ENCODE assay signal across 10 cellular contexts in genomic region chr10:33237736-33238624, GRCh38.
A peak's percentile ranks its signal among the peaks of the same experiment; 100 is the strongest.
DNase-seq lines count a peak whose midpoint lies in the region; ATAC-seq and TF ChIP-seq lines count a peak whose summit lies in the region.
"Had no signal": no experiment of that assay in that cellular context is flagged by ENCODE, and none has a peak within 500 bp of the region (broad histone marks: within the 10 kb centered on the region; RNA-seq: fewer than 3 reads in every experiment).

No MANE protein-coding gene starts in this region.

- peak; percentile 98 for ATAC-seq in HCT116
- no peak for ATAC-seq in GM19452 (IDR thresholded peaks at IDR 0.05; ENCODE audit: unreplicated experiment)

- peak overlapping the region; percentile 33 for H2AFZ ChIP-seq in HCT116 (ENCODE audit: low read depth, low read length, poor library complexity, severe bottlenecking)
- H2AFZ ChIP-seq in smooth muscle cell (ENCODE audit: low read depth), result no peak overlapping the region

- H4K20me1 ChIP-seq in HCT116 (ENCODE audit: insufficient read depth) (no peaks in the 10 kb centered on the region), smooth muscle cell (ENCODE audit: low read depth) (no peaks in the 10 kb centered on the region)

- H3K4me3 Mint-ChIP-seq in activated CD4-positive, alpha-beta T cell treated with anti-CD3 and anti-CD28 coated beads, Interleukin-2, amount 10 ng/mL, durations not matched to agents 7 days and 5 days, result no peak overlapping the region

- H3K27me3 ChIP-seq in HCT116 (ENCODE audit: insufficient read depth, low read length), result no peaks in the 10 kb centered on the region
- H3K27me3 ChIP-seq in smooth muscle cell (ENCODE audit: low read depth), result no peaks in the 10 kb centered on the region

- peaks cover 53% of the 10 kb centered on the region for H3F3A ChIP-seq in smooth muscle cell (ENCODE audit: low read depth)

- no peaks in the 10 kb centered on the region for H3K36me3 Mint-ChIP-seq in activated CD4-positive, alpha-beta T cell treated with anti-CD3 and anti-CD28 coated beads, Interleukin-2, amount 10 ng/mL, durations not matched to agents 7 days and 5 days (ENCODE audit: low read depth)

- no peaks in the 10 kb centered on the region for H3K79me2 ChIP-seq in HCT116 (ENCODE audit: insufficient read depth, low read length)
- H3K79me2 ChIP-seq in smooth muscle cell (ENCODE audit: low read depth), result peaks cover 7% of the 10 kb centered on the region

- H3K36me3 ChIP-seq in HCT116 (ENCODE audit: control insufficient read depth in 1 of 2, insufficient read depth in 2 of 2, low read length in 2 of 2) (no peaks in the 10 kb centered on the region), smooth muscle cell (ENCODE audit: low read depth) (no peaks in the 10 kb centered on the region)

- intact Hi-C loops in HCT116 (cut with micrococcal nuclease), result no loop called here

- H3K4me3 ChIP-seq in HCT116 (replicated peaks in 1 of 2; ENCODE audit: low read depth in 1 of 2, low read length in 2 of 2), result peak overlapping the region in 1 of 2 experiments; percentile 14; a peak in 2 of 4 replicates
- no peak overlapping the region for H3K4me3 ChIP-seq in fibroblast of villous mesenchyme (ENCODE audit: low read depth, low read length)
- H3K4me3 ChIP-seq in smooth muscle cell, result no peak overlapping the region
- H3K4me3 ChIP-seq: coronary artery had no signal

- no peaks in the 10 kb centered on the region for H3K4me1 Mint-ChIP-seq in activated CD4-positive, alpha-beta T cell treated with anti-CD3 and anti-CD28 coated beads, Interleukin-2, amount 10 ng/mL, durations not matched to agents 7 days and 5 days

- H3K9me3 Mint-ChIP-seq in activated CD4-positive, alpha-beta T cell treated with anti-CD3 and anti-CD28 coated beads, Interleukin-2, amount 10 ng/mL, durations not matched to agents 7 days and 5 days, result no peaks in the 10 kb centered on the region

- TF ChIP-seq CTCF in HCT116 (IDR thresholded peaks at IDR 0.05 in 2 of 3, conservative IDR thresholded peaks at IDR 0.05 in 1 of 3; ENCODE audit: borderline replicate concordance in 1 of 3, insufficient read depth in 1 of 3, low read depth in 2 of 3, low read length in 2 of 3) (no peak), fibroblast of villous mesenchyme (IDR thresholded peaks at IDR 0.05; ENCODE audit: insufficient read depth, low read depth, low read length) (no peak), smooth muscle cell (IDR thresholded peaks at IDR 0.05; ENCODE audit: borderline replicate concordance, insufficient read depth, poor library complexity, severe bottlenecking) (no peak)

- POLR2A ChIA-PET in HCT116 (lab: Charles Lee), result no interaction called here
- POLR2A ChIA-PET in activated CD4-positive, alpha-beta T cell treated with anti-CD3 and anti-CD28 coated beads, Interleukin-2, amount 10 ng/mL, durations not matched to agents 7 days and 5 days (lab: Charles Lee), result no interaction called here

- H3K4me2 ChIP-seq in HCT116 (ENCODE audit: low read length), result peak overlapping the region; percentile 63
- H3K4me2 ChIP-seq in smooth muscle cell, result peak overlapping the region; percentile 60

- H3K9me3 ChIP-seq in HCT116 (ENCODE audit: control insufficient read depth in 1 of 2, insufficient read depth in 1 of 2, low read depth in 1 of 2, low read length in 2 of 2) (no peaks in the 10 kb centered on the region), smooth muscle cell (replicated peaks; ENCODE audit: low read depth) (no peaks in the 10 kb centered on the region)

- peaks cover 10 to 22% of the 10 kb centered on the region in 2 experiments for H3K4me1 ChIP-seq in HCT116 (ENCODE audit: control insufficient read depth in 1 of 2, insufficient read depth in 2 of 2, low read length in 2 of 2)
- peaks cover 30% of the 10 kb centered on the region for H3K4me1 ChIP-seq in smooth muscle cell (ENCODE audit: low read depth)

- no peak overlapping the region for H3K27ac Mint-ChIP-seq in activated CD4-positive, alpha-beta T cell treated with anti-CD3 and anti-CD28 coated beads, Interleukin-2, amount 10 ng/mL, durations not matched to agents 7 days and 5 days

- TF ChIP-seq POLR2A in HCT116 (IDR thresholded peaks at IDR 0.05; ENCODE audit: borderline replicate concordance, extremely low read depth, insufficient read depth, insufficient read length), result no peak

- DNase-seq in HCT116 (ENCODE audit: low read depth, low spot score), result peak; percentile 76
- peak; percentile 37 for DNase-seq in T1000 (lab: John Stamatoyannopoulos, UW)
- peak; percentile 94 for DNase-seq in fibroblast of villous mesenchyme (ENCODE audit: low read depth)
- DNase-seq in smooth muscle cell (lab: John Stamatoyannopoulos, UW; ENCODE audit: unreplicated experiment), result no peak
- DNase-seq in CD1c-positive myeloid dendritic cell (ENCODE audit: extremely low spot score), result no peak
- DNase-seq in activated CD4-positive, alpha-beta T cell treated with anti-CD3 and anti-CD28 coated beads, Interleukin-2, amount 10 ng/mL, durations not matched to agents 7 days and 5 days, result no peak
- DNase-seq in NCI-H1105 (lab: John Stamatoyannopoulos, UW), result no peak
- DNase-seq: NCI-H1048 had no signal

- BruUV-seq in HCT116 (replicated peaks; lab: Mats Ljungman, UMichigan), result no TSS peak

- WGBS in smooth muscle cell (ENCODE audit: low lambda C conversion rate), result 26% methylated on average over 8 of the region's 8 CpGs

- H3K9ac ChIP-seq in HCT116 (ENCODE audit: low read length) (no peak overlapping the region), smooth muscle cell (ENCODE audit: low read depth) (peak overlapping the region; percentile 69)

- peaks cover 6% of the 10 kb centered on the region for H3K27me3 Mint-ChIP-seq in activated CD4-positive, alpha-beta T cell treated with anti-CD3 and anti-CD28 coated beads, Interleukin-2, amount 10 ng/mL, durations not matched to agents 7 days and 5 days

- H3K27ac ChIP-seq in HCT116 (ENCODE audit: low read depth, low read length) (peak overlapping the region; percentile 46; the same call in 1 of the 2 replicates), smooth muscle cell (ENCODE audit: low read depth) (peak overlapping the region; percentile 95)

- RAD21 ChIA-PET in HCT116 (lab: Charles Lee; ENCODE audit: low non-redundant PET in 1 of 2, low total read pairs in 2 of 2, uncharacterized antibody in 2 of 2, unreplicated experiment in 2 of 2), result interaction anchor here in 1 of 2 experiments (1.0 kb wide), 1 partner anchor 17 kb away, joined by 6 read pairs; no protein-coding TSS in a partner anchor

- TF ChIP-seq RAD21 in HCT116 (IDR thresholded peaks at IDR 0.05; ENCODE audit: low read depth), result no peak

- CTCF ChIA-PET in HCT116 (lab: Charles Lee), result no interaction called here
- CTCF ChIA-PET in activated CD4-positive, alpha-beta T cell treated with anti-CD3 and anti-CD28 coated beads, Interleukin-2, amount 10 ng/mL, durations not matched to agents 7 days and 5 days (lab: Charles Lee), result no interaction called here

- no peaks in the 10 kb centered on the region for H3K9me2 ChIP-seq in HCT116 (ENCODE audit: insufficient read depth)

TF ChIP-seq in HCT116, 20 proteins besides CTCF, POLR2A, EP300 and RAD21 (continues in another document):
- TF ChIP-seq EZH2phosphoT487 (IDR thresholded peaks at IDR 0.05; ENCODE audit: borderline replicate concordance) (no peak), ZNF274 (IDR thresholded peaks at IDR 0.05; ENCODE audit: low read depth, low read length) (no peak), REST (IDR thresholded peaks at IDR 0.05; ENCODE audit: low read depth) (no peak), ZFX (IDR thresholded peaks at IDR 0.05) (no peak), CEBPB (IDR thresholded peaks at IDR 0.05; ENCODE audit: low read depth) (peak; percentile 44; the same call in 1 of the 2 replicates), JUND (IDR thresholded peaks at IDR 0.05) (peak; percentile 80), SP1 (IDR thresholded peaks at IDR 0.05; ENCODE audit: low read depth) (peak; percentile 69), POLR2AphosphoS5 (IDR thresholded peaks at IDR 0.05; ENCODE audit: low read depth, low read length) (no peak), SIN3A (IDR thresholded peaks at IDR 0.05; ENCODE audit: low read depth) (peak; percentile 56; the same call in 1 of the 2 replicates), SRF (IDR thresholded peaks at IDR 0.05; ENCODE audit: low read depth) (0 out of 2 replicates have a peak, but pooled peaks have one; percentile 30), YY1 (IDR thresholded peaks at IDR 0.05; ENCODE audit: extremely low read depth, insufficient replicate concordance, low read depth, low read length) (no peak), EGR1 (IDR thresholded peaks at IDR 0.05; ENCODE audit: low read depth) (no peak)
- TF ChIP-seq, protein P1, sequence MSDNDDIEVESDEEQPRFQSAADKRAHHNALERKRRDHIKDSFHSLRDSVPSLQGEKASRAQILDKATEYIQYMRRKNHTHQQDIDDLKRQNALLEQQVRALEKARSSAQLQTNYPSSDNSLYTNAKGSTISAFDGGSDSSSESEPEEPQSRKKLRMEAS (IDR thresholded peaks at IDR 0.05), result peak; percentile 47

Comparison
In these comparisons a context has a peak if more than half of its experiments do, and no peak if none do; other contexts are left out.
1. DNase-seq: peak in HCT116 (single experiment), T1000 (single experiment) and fibroblast of villous mesenchyme (single experiment); none in smooth muscle cell (single experiment), CD1c-positive myeloid dendritic cell (single experiment), activated CD4-positive, alpha-beta T cell treated with anti-CD3 and anti-CD28 coated beads, Interleukin-2, amount 10 ng/mL, durations not matched to agents 7 days and 5 days (single experiment) and NCI-H1105 (single experiment).